15 cellular contexts compared by ENCODE assay signal in the genomic region with DNA sequence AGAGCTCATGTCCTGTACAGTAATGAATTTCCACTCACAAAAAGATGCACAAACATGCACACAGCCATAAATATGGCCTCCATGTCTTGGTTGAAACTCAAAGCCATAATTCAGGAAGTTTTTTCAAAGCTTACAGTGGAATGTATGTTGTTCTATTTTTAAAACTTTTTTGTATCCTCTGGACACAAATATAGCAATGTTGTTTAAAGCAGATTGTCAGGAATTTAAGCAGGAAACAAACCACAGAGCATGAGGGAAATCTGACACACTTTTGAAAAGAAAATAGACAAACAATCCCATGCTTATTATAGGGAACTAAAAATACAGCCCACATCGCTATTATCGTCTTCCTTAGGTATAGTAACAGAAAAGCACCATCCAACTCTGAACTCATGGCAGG. TPM values are rescaled to one million over a fixed set of nuclear protein-coding genes. Genes with fewer than 3 reads are reported as not detected.
DNase-seq lines count a peak whose midpoint lies in the region; ATAC-seq and TF ChIP-seq lines count a peak whose summit lies in the region.
"Had no signal": no experiment of that assay in that cellular context is flagged by ENCODE, and none has a peak within 500 bp of the region (broad histone marks: within the 10 kb centered on the region; RNA-seq: fewer than 3 reads in every experiment).

No MANE protein-coding gene starts in this region.

- peak overlapping the region; percentile 83 for H3K27ac Mint-ChIP-seq in activated CD8-positive, alpha-beta T cell treated with anti-CD3 and anti-CD28 coated beads for 36 hours
- no peak overlapping the region for H3K27ac Mint-ChIP-seq in activated CD8-positive, alpha-beta T cell treated with anti-CD3 and anti-CD28 coated beads, Interleukin-2, amount 10 ng/mL, durations not matched to agents 7 days and 5 days
- H3K27ac Mint-ChIP-seq in naive thymus-derived CD8-positive, alpha-beta T cell: peak overlapping the region in 9 of 10 donors; percentile 13 to 87 (median 46)

- no peak for TF ChIP-seq CTCF in activated CD8-positive, alpha-beta T cell treated with anti-CD3 and anti-CD28 coated beads for 36 hours (IDR thresholded peaks at IDR 0.05)
- TF ChIP-seq CTCF in GM13976 (IDR thresholded peaks at IDR 0.05; ENCODE audit: borderline replicate concordance, control extremely low read depth, extremely low read depth, insufficient read depth, missing control alignments): no peak

- peaks cover 53% of the 10 kb centered on the region for H3K4me1 Mint-ChIP-seq in activated CD8-positive, alpha-beta T cell treated with anti-CD3 and anti-CD28 coated beads for 36 hours (ENCODE audit: low read depth)
- H3K4me1 Mint-ChIP-seq in activated CD8-positive, alpha-beta T cell treated with anti-CD3 and anti-CD28 coated beads, Interleukin-2, amount 10 ng/mL, durations not matched to agents 7 days and 5 days (ENCODE audit: low read depth): peaks cover 48% of the 10 kb centered on the region
- H3K4me1 Mint-ChIP-seq in naive thymus-derived CD8-positive, alpha-beta T cell: peaks cover 13 to 48% (median 36%) of the 10 kb centered on the region in 4 donors

- no peaks in the 10 kb centered on the region for H3K27me3 Mint-ChIP-seq in activated CD8-positive, alpha-beta T cell treated with anti-CD3 and anti-CD28 coated beads for 36 hours
- H3K27me3 Mint-ChIP-seq in activated CD8-positive, alpha-beta T cell treated with anti-CD3 and anti-CD28 coated beads, Interleukin-2, amount 10 ng/mL, durations not matched to agents 7 days and 5 days (ENCODE audit: low read depth): no peaks in the 10 kb centered on the region
- H3K27me3 Mint-ChIP-seq in naive thymus-derived CD8-positive, alpha-beta T cell: no peaks in the 10 kb centered on the region

- CTCF ChIA-PET in activated CD8-positive, alpha-beta T cell treated with anti-CD3 and anti-CD28 coated beads for 36 hours (lab: Charles Lee): interaction anchor here (3.2 kb wide), 1 partner anchor 14 kb away, joined by 17 read pairs; no protein-coding TSS in a partner anchor
- CTCF ChIA-PET in activated CD8-positive, alpha-beta T cell treated with anti-CD3 and anti-CD28 coated beads, Interleukin-2, amount 10 ng/mL, durations not matched to agents 7 days and 5 days (lab: Charles Lee): no interaction called here

- DNase-seq in activated CD8-positive, alpha-beta T cell treated with anti-CD3 and anti-CD28 coated beads for 36 hours: no peak
- DNase-seq in activated CD8-positive, alpha-beta T cell treated with anti-CD3 and anti-CD28 coated beads, Interleukin-2, amount 10 ng/mL, durations not matched to agents 7 days and 5 days: no peak
- DNase-seq in dermis blood vessel endothelial cell (peak; percentile 20), GM13976 (ENCODE audit: low spot score) (no peak), NCI-H2107 treated with DMSO at 0.1 percent for 48 hours (lab: John Stamatoyannopoulos, UW; ENCODE audit: unreplicated experiment) (no peak), sciatic nerve (ENCODE audit: low spot score) (no peak)
- no peak for DNase-seq in naive thymus-derived CD8-positive, alpha-beta T cell
- DNase-seq: activated gamma-delta T cell, EL, heart right ventricle, NCI-H1417 treated with DMSO at 0.1 percent for 48 hours, NCI-H510A treated with DMSO at 0.1 percent for 48 hours, occipital lobe had no signal

- peaks cover 62% of the 10 kb centered on the region for H3K36me3 Mint-ChIP-seq in activated CD8-positive, alpha-beta T cell treated with anti-CD3 and anti-CD28 coated beads for 36 hours (ENCODE audit: low read depth)
- H3K36me3 Mint-ChIP-seq in activated CD8-positive, alpha-beta T cell treated with anti-CD3 and anti-CD28 coated beads, Interleukin-2, amount 10 ng/mL, durations not matched to agents 7 days and 5 days (ENCODE audit: low read depth): peaks cover 81% of the 10 kb centered on the region
- H3K36me3 Mint-ChIP-seq in naive thymus-derived CD8-positive, alpha-beta T cell: peaks cover 13 to 92% (median 65%) of the 10 kb centered on the region in 3 donors

- peaks cover 1% of the 10 kb centered on the region for H3K9me3 Mint-ChIP-seq in activated CD8-positive, alpha-beta T cell treated with anti-CD3 and anti-CD28 coated beads for 36 hours
- no peaks in the 10 kb centered on the region for H3K9me3 Mint-ChIP-seq in activated CD8-positive, alpha-beta T cell treated with anti-CD3 and anti-CD28 coated beads, Interleukin-2, amount 10 ng/mL, durations not matched to agents 7 days and 5 days (ENCODE audit: insufficient read depth)
- H3K9me3 Mint-ChIP-seq in naive thymus-derived CD8-positive, alpha-beta T cell: peaks cover 0 to under 1% (median 0%) of the 10 kb centered on the region in 9 donors

- intact Hi-C loops in activated CD8-positive, alpha-beta T cell treated with anti-CD3 and anti-CD28 coated beads for 36 hours (cut with micrococcal nuclease): no loop called here
- intact Hi-C loops in sciatic nerve (cut with DNase I): no loop called here

- in situ Hi-C loops in GM13976 (cut with MboI; ENCODE audit: low sequenced_read_pairs, unreplicated experiment): no loop called here

- no peak for ATAC-seq in activated CD8-positive, alpha-beta T cell treated with anti-CD3 and anti-CD28 coated beads for 36 hours
- ATAC-seq in activated CD8-positive, alpha-beta T cell treated with anti-CD3 and anti-CD28 coated beads, Interleukin-2, amount 10 ng/mL, durations not matched to agents 7 days and 5 days: no peak
- peak; percentile 68 for ATAC-seq in SK-N-SH treated with all-trans-retinoic acid at 6 μM for 48 hours
- ATAC-seq in naive thymus-derived CD8-positive, alpha-beta T cell: no peak
- no peak for ATAC-seq in sciatic nerve
- ATAC-seq: heart right ventricle, left lobe of liver had no signal

- H3K4me3 Mint-ChIP-seq in activated CD8-positive, alpha-beta T cell treated with anti-CD3 and anti-CD28 coated beads for 36 hours: no peak overlapping the region
- H3K4me3 Mint-ChIP-seq in activated CD8-positive, alpha-beta T cell treated with anti-CD3 and anti-CD28 coated beads, Interleukin-2, amount 10 ng/mL, durations not matched to agents 7 days and 5 days: no peak overlapping the region
- no peak overlapping the region for H3K4me3 Mint-ChIP-seq in naive thymus-derived CD8-positive, alpha-beta T cell

- POLR2A ChIA-PET in activated CD8-positive, alpha-beta T cell treated with anti-CD3 and anti-CD28 coated beads for 36 hours (lab: Charles Lee): interaction anchor here (0.6 to 1.0 kb wide), 4 partner anchors 14 to 237 kb away, joined by 3 read pairs; a partner anchor contains a TSS
- POLR2A ChIA-PET in activated CD8-positive, alpha-beta T cell treated with anti-CD3 and anti-CD28 coated beads, Interleukin-2, amount 10 ng/mL, durations not matched to agents 7 days and 5 days (lab: Charles Lee): interaction anchor here (1.4 kb wide), 1 partner anchor 18 kb away, joined by 4 read pairs; no protein-coding TSS in a partner anchor
- POLR2A ChIA-PET in naive thymus-derived CD8-positive, alpha-beta T cell (lab: Charles Lee): no interaction called here

TF ChIP-seq in SK-N-SH treated with all-trans-retinoic acid at 6 μM for 48 hours, 23 proteins besides CTCF, POLR2A, EP300 and RAD21:
- TF ChIP-seq BACH2 (CRISPR knock-in tag; IDR thresholded peaks at IDR 0.05; ENCODE audit: borderline replicate concordance) (no peak), ZC3H10 (CRISPR knock-in tag; IDR thresholded peaks at IDR 0.05) (no peak), ZNF8 (CRISPR knock-in tag; IDR thresholded peaks at IDR 0.05) (no peak), TCF4 (CRISPR knock-in tag; IDR thresholded peaks at IDR 0.05; ENCODE audit: borderline replicate concordance) (no peak), TOX (CRISPR knock-in tag; IDR thresholded peaks at IDR 0.05; ENCODE audit: borderline replicate concordance) (no peak; the same call in 1 of the 2 replicates), GLIS3 (CRISPR knock-in tag; IDR thresholded peaks at IDR 0.05) (no peak), PPARA (CRISPR knock-in tag; IDR thresholded peaks at IDR 0.05; ENCODE audit: borderline replicate concordance) (no peak), SNAI2 (CRISPR knock-in tag; IDR thresholded peaks at IDR 0.05) (no peak)
- TF ChIP-seq, protein P1, sequence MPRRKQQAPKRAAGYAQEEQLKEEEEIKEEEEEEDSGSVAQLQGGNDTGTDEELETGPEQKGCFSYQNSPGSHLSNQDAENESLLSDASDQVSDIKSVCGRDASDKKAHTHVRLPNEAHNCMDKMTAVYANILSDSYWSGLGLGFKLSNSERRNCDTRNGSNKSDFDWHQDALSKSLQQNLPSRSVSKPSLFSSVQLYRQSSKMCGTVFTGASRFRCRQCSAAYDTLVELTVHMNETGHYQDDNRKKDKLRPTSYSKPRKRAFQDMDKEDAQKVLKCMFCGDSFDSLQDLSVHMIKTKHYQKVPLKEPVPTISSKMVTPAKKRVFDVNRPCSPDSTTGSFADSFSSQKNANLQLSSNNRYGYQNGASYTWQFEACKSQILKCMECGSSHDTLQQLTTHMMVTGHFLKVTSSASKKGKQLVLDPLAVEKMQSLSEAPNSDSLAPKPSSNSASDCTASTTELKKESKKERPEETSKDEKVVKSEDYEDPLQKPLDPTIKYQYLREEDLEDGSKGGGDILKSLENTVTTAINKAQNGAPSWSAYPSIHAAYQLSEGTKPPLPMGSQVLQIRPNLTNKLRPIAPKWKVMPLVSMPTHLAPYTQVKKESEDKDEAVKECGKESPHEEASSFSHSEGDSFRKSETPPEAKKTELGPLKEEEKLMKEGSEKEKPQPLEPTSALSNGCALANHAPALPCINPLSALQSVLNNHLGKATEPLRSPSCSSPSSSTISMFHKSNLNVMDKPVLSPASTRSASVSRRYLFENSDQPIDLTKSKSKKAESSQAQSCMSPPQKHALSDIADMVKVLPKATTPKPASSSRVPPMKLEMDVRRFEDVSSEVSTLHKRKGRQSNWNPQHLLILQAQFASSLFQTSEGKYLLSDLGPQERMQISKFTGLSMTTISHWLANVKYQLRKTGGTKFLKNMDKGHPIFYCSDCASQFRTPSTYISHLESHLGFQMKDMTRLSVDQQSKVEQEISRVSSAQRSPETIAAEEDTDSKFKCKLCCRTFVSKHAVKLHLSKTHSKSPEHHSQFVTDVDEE (CRISPR knock-in tag; IDR thresholded peaks at IDR 0.05): no peak

RNA-seq across cellular contexts. Expression of a gene that starts 21.5 kb away (rescaled TPM):
- total RNA-seq in activated CD8-positive, alpha-beta T cell treated with anti-CD3 and anti-CD28 coated beads for 36 hours: 10 to 100 TPM; 32.5 to 34.8 TPM
- total RNA-seq in activated CD8-positive, alpha-beta T cell treated with anti-CD3 and anti-CD28 coated beads, Interleukin-2, amount 10 ng/mL, durations not matched to agents 7 days and 5 days: 100 to 1,000 TPM; 196 to 204 TPM
- 0.05 TPM in 1 of 2 replicates, not detected in the other for total RNA-seq in dermis blood vessel endothelial cell
- 100 to 1,000 TPM; 332 to 337 TPM for total RNA-seq in naive thymus-derived CD8-positive, alpha-beta T cell
- 100 to 1,000 TPM; 127 to 241 (median 223) TPM for polyA plus RNA-seq in naive thymus-derived CD8-positive, alpha-beta T cell
- total RNA-seq in sciatic nerve: 0.31 TPM

Comparison
In these comparisons a context has a peak if more than half of its experiments do, and no peak if none do; other contexts are left out.
1. RNA of a gene that starts 21.5 kb away (total RNA-seq): 332 to 337 TPM in naive thymus-derived CD8-positive, alpha-beta T cell, 196 to 204 TPM in activated CD8-positive, alpha-beta T cell treated with anti-CD3 and anti-CD28 coated beads, Interleukin-2, amount 10 ng/mL, durations not matched to agents 7 days and 5 days and 32.5 to 34.8 TPM in activated CD8-positive, alpha-beta T cell treated with anti-CD3 and anti-CD28 coated beads for 36 hours; 0.31 TPM in sciatic nerve (single experiment) and 0.05 TPM in dermis blood vessel endothelial cell; every median in the first group is over 10 times any median in the second.